28 cellular contexts compared by ENCODE assay signal in genomic region chr1:22417466-22417865, GRCh38.
"Had no signal": no experiment of that assay in that cellular context is flagged by ENCODE, and none has a peak within 500 bp of the region (broad histone marks: within the 10 kb centered on the region; RNA-seq: fewer than 3 reads in every experiment).

No MANE protein-coding gene starts in this region.

- H3K27ac ChIP-seq: left lung, lower lobe of right lung, neutrophil, parathyroid adenoma, psoas muscle, skin epidermis, suprapubic skin, thoracic aorta, tibial artery, upper lobe of right lung had no signal

- ATAC-seq: left colon; left lung; lower lobe of right lung; mucosa of descending colon; naive thymus-derived CD8-positive, alpha-beta T cell; psoas muscle; sciatic nerve; upper lobe of right lung had no signal

- DNase-seq: head of caudate nucleus; hypothalamus; immature natural killer cell; kidney; left colon; left lung; lower lobe of right lung; mammary epithelial cell; mesendoderm; midbrain; mucosa of descending colon; naive thymus-derived CD8-positive, alpha-beta T cell; occipital lobe; psoas muscle; stimulated activated CD4-positive, alpha-beta T cell treated with anti-CD3 and anti-CD28 coated beads, Interleukin-12 subunit alpha, Interleukin-12 subunit beta, amount 100 ng/mL, for 4 hours; stimulated activated CD4-positive, alpha-beta T cell treated with anti-CD3 and anti-CD28 coated beads, Interleukin-15, amount 100 ng/mL, for 24 hours; stimulated activated CD4-positive, alpha-beta T cell treated with anti-CD3 and anti-CD28 coated beads, Interleukin-2, amount 100 ng/mL, for 24 hours; stimulated activated CD4-positive, alpha-beta T cell treated with anti-CD3 and anti-CD28 coated beads, Interleukin-4, amount 100 ng/mL, for 1 hour; stimulated activated naive CD4-positive, alpha-beta T cell; tibial artery; trophoblast cell; upper lobe of right lung had no signal

- H3K9ac ChIP-seq: parathyroid adenoma had no signal

- H2AFZ ChIP-seq: parathyroid adenoma had no signal

- H3K36me3 ChIP-seq: left lung, lower lobe of right lung, neutrophil, suprapubic skin, thoracic aorta, tibial artery, upper lobe of right lung had no signal

- H3K4me3 ChIP-seq: left lung, lower lobe of right lung, mucosa of descending colon, psoas muscle, skin epidermis, suprapubic skin, thoracic aorta, tibial artery, upper lobe of right lung had no signal

- H3K9me3 ChIP-seq: left lung, lower lobe of right lung, mucosa of descending colon, neutrophil, psoas muscle, suprapubic skin, thoracic aorta, tibial artery, upper lobe of right lung had no signal

- H3K4me1 ChIP-seq: parathyroid adenoma had no signal
